11 cellular contexts compared by ENCODE assay signal in the genomic region with DNA sequence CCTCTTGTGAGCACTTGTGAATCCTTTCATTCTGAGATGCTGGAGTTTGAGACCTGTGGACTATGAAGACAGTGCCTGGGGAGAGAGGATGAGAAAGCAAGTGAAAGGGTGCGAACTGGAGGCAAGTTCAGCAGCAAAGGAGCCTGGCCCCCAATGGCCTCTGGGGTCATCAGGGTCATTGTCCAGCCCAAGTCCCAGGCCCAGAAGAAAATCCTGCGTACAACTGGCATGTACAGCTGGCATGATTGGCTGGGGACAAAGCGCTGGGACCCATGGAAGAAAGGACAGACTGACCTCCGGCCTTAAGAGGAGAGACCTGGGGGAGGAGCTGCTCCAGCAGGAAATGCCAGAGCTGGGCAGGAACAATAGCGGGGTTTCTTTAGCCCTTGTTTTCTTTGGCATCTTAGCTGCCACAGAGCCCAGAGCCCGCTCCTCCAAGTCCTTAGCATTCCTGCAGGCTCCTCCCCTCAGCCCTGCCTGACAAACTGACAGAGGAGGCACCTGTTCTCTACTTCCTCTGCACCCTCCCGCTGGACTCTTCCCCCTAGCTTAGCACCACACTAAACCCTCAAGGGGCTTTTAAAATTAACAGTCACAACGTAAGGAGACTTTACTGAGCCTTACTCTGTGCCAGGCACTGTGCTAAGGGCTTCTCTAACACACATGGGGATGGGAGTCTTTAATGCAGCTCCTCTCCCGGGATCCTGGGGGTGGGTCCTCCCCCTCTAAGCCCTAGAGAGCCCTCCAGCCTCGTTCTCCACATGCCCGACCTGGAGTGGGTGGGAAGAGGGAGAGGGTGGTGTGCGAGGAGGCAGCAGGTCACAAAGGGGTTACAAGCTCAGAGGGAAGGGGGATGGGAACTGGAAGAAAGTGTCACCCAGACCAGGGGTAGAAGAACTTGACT. TPM values are rescaled to one million over a fixed set of nuclear protein-coding genes. Genes with fewer than 3 reads are reported as not detected.
DNase-seq lines count a peak whose midpoint lies in the region; ATAC-seq, FAIRE-seq and TF ChIP-seq lines count a peak whose summit lies in the region.
"Had no signal": no experiment of that assay in that cellular context is flagged by ENCODE, and none has a peak within 500 bp of the region (broad histone marks: within the 10 kb centered on the region; RNA-seq: fewer than 3 reads in every experiment).

No MANE protein-coding gene starts in this region.

- H3K27ac ChIP-seq in SK-N-SH (ENCODE audit: low read depth in 2 of 2, low read length in 1 of 2) = 0 out of 4 replicates have a peak overlapping the region, but pooled peaks of 1 of the 2 experiments have one; percentile 18
- peak overlapping the region in 1 of 2 donors; percentile 23 for H3K27ac ChIP-seq in kidney (ENCODE audit: low read depth in 2 of 2, low read length in 2 of 2)
- H3K27ac ChIP-seq in upper lobe of right lung = no peak overlapping the region
- H3K27ac ChIP-seq: foreskin keratinocyte had no signal

- no peaks in the 10 kb centered on the region for H3K27me3 ChIP-seq in SK-N-SH (ENCODE audit: insufficient read depth)
- H3K27me3 ChIP-seq in upper lobe of right lung = peaks cover 54% of the 10 kb centered on the region

- H3K27ac Mint-ChIP-seq in activated naive CD4-positive, alpha-beta T cell treated with anti-CD3 and anti-CD28 coated beads, Interleukin-2, amount 50 U/mL, for 24 hours = no peak overlapping the region
- H3K27ac Mint-ChIP-seq: CD14-positive monocyte had no signal

- 67% methylated on average over 12 of the region's 12 CpGs for whole genome bisulfite sequencing in SK-N-SH (ENCODE audit: low lambda C conversion rate)

- no peaks in the 10 kb centered on the region for H3K9me2 ChIP-seq in SK-N-SH

- TF ChIP-seq EP300 in SK-N-SH (IDR thresholded peaks at IDR 0.05; ENCODE audit: borderline replicate concordance in 1 of 2, low read depth in 1 of 2, low read length in 1 of 2) = 0 out of 4 replicates have a peak, but pooled peaks of 1 of the 2 experiments have one; percentile 49

- intact Hi-C loops in kidney (cut with DNase I) (no loop called here), upper lobe of right lung (cut with DNase I) (no loop called here)

- CTCF ChIA-PET in SK-N-SH (lab: Yijun Ruan, JAX) = interaction anchor here (0.6 to 20.3 kb wide), 11 partner anchors 7 to 919 kb away, joined by 3 to 1401 read pairs (median 6); partner anchors contain the start of genes AQP2 and ASIC1

- H2AFZ ChIP-seq in SK-N-SH (ENCODE audit: low read depth) = peak overlapping the region; percentile 82; the same call in 1 of the 2 replicates

- POLR2A ChIA-PET in SK-N-SH (lab: Yijun Ruan, JAX) = no interaction called here

- peak overlapping the region; percentile 70 for H3K4me3 Mint-ChIP-seq in activated naive CD4-positive, alpha-beta T cell treated with anti-CD3 and anti-CD28 coated beads, Interleukin-2, amount 50 U/mL, for 24 hours

- peaks cover 7% of the 10 kb centered on the region for H3K4me1 Mint-ChIP-seq in activated naive CD4-positive, alpha-beta T cell treated with anti-CD3 and anti-CD28 coated beads, Interleukin-2, amount 50 U/mL, for 24 hours

- no peaks in the 10 kb centered on the region for H3F3A ChIP-seq in SK-N-SH (replicated peaks; ENCODE audit: insufficient read depth)

- H3K36me3 ChIP-seq in SK-N-SH (replicated peaks in 1 of 2; ENCODE audit: control insufficient read depth in 1 of 2, insufficient read depth in 2 of 2, low read length in 1 of 2) = no peaks in the 10 kb centered on the region
- no peaks in the 10 kb centered on the region for H3K36me3 ChIP-seq in kidney (ENCODE audit: control insufficient read depth in 1 of 2, insufficient read depth in 2 of 2, low read length in 2 of 2)
- H3K36me3 ChIP-seq in upper lobe of right lung = no peaks in the 10 kb centered on the region

- H3K4me2 ChIP-seq in SK-N-SH = peak overlapping the region; percentile 62

- H3K79me2 ChIP-seq in SK-N-SH (ENCODE audit: insufficient read depth) = no peaks in the 10 kb centered on the region

- H3K9me3 ChIP-seq in SK-N-SH (no peaks in the 10 kb centered on the region), kidney (ENCODE audit: control insufficient read depth in 1 of 2, low read length in 2 of 2) (no peaks in the 10 kb centered on the region), upper lobe of right lung (no peaks in the 10 kb centered on the region)

- H3K9ac ChIP-seq in SK-N-SH (no peak overlapping the region; the same call in 1 of the 2 replicates), kidney (ENCODE audit: low read length in 2 of 2) (no peak overlapping the region)

- peaks cover 54% of the 10 kb centered on the region for H3K27me3 Mint-ChIP-seq in activated naive CD4-positive, alpha-beta T cell treated with anti-CD3 and anti-CD28 coated beads, Interleukin-2, amount 50 U/mL, for 24 hours

- no peak for TF ChIP-seq CTCF in SK-N-SH (IDR thresholded peaks at IDR 0.05)
- no peak for TF ChIP-seq CTCF in kidney (IDR thresholded peaks at IDR 0.05; ENCODE audit: borderline replicate concordance, extremely low read depth, insufficient read depth)
- no peak for TF ChIP-seq CTCF in upper lobe of right lung (IDR thresholded peaks at IDR 0.05)

- H3K4me1 ChIP-seq in SK-N-SH (ENCODE audit: control insufficient read depth in 1 of 2, insufficient read depth in 2 of 2, low read depth in 1 of 2, low read length in 1 of 2) (peaks cover 3 to 19% of the 10 kb centered on the region in 2 experiments; a peak in 3 of 4 replicates), kidney (ENCODE audit: control insufficient read depth in 1 of 2, insufficient read depth in 1 of 2, low read depth in 1 of 2, low read length in 2 of 2) (peaks cover 2 to 4% of the 10 kb centered on the region in 2 donors), upper lobe of right lung (peaks cover 16% of the 10 kb centered on the region)

- no peaks in the 10 kb centered on the region for H3K36me3 Mint-ChIP-seq in activated naive CD4-positive, alpha-beta T cell treated with anti-CD3 and anti-CD28 coated beads, Interleukin-2, amount 50 U/mL, for 24 hours

- DNase-seq in activated naive CD4-positive, alpha-beta T cell treated with Interleukin-2 at 50 U/mL for 16 hours = no peak
- DNase-seq in SK-N-SH (no peak), kidney (peak; percentile 87), upper lobe of right lung (peak; percentile 78), NCI-H748 treated with DMSO at 0.1 percent for 48 hours (lab: John Stamatoyannopoulos, UW) (no peak), NCI-H2107 treated with DMSO at 0.1 percent for 48 hours (lab: John Stamatoyannopoulos, UW; ENCODE audit: unreplicated experiment) (no peak)
- DNase-seq: activated gamma-delta T cell, foreskin keratinocyte had no signal

- H3K4me3 ChIP-seq in SK-N-SH (ENCODE audit: low read depth in 2 of 2, low read length in 1 of 2) (no peak overlapping the region), kidney (ENCODE audit: low read length in 2 of 2) (no peak overlapping the region), upper lobe of right lung (no peak overlapping the region)

- ATAC-seq in upper lobe of right lung (peak; percentile 79), GM19351 (IDR thresholded peaks at IDR 0.05; ENCODE audit: unreplicated experiment) (no peak)
- ATAC-seq: foreskin keratinocyte had no signal

- no peak for TF ChIP-seq RAD21 in SK-N-SH (IDR thresholded peaks at IDR 0.05; ENCODE audit: low read length)

- H3K9me3 Mint-ChIP-seq in activated naive CD4-positive, alpha-beta T cell treated with anti-CD3 and anti-CD28 coated beads, Interleukin-2, amount 50 U/mL, for 24 hours = no peaks in the 10 kb centered on the region

- no peak for FAIRE-seq in kidney (lab: Jason Lieb, UNC)

- no peaks in the 10 kb centered on the region for H4K20me1 ChIP-seq in SK-N-SH (ENCODE audit: insufficient read depth)

TF ChIP-seq in SK-N-SH, 30 proteins besides CTCF, POLR2A, EP300 and RAD21 (continues in another document):
- TF ChIP-seq, protein P1, sequence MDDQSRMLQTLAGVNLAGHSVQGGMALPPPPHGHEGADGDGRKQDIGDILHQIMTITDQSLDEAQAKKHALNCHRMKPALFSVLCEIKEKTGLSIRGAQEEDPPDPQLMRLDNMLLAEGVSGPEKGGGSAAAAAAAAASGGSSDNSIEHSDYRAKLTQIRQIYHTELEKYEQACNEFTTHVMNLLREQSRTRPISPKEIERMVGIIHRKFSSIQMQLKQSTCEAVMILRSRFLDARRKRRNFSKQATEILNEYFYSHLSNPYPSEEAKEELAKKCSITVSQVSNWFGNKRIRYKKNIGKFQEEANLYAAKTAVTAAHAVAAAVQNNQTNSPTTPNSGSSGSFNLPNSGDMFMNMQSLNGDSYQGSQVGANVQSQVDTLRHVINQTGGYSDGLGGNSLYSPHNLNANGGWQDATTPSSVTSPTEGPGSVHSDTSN (IDR thresholded peaks at IDR 0.05) = no peak
- no peak for TF ChIP-seq GATA2 (CRISPR knock-in tag; IDR thresholded peaks at IDR 0.05)

RNA-seq across cellular contexts. Expression of gene AQP5, which starts 1.9 kb away (rescaled TPM):
- polyA plus RNA-seq in SK-N-SH (2012; rRNA removed) (0.08 and 0.10 TPM in 2 replicates), kidney (ENCODE audit: insufficient read depth, low read depth, low replicate concordance) (0.99 TPM)
- polyA plus RNA-seq in SK-N-SH (2012; cell fraction: cytosol; rRNA removed) = not detected in 2 replicates
- 0.06 TPM in 1 of 2 replicates, not detected in the other for polyA plus RNA-seq in SK-N-SH (2012; cell fraction: nucleus; rRNA removed)
- total RNA-seq in kidney (0.91 TPM), upper lobe of right lung (14.3 TPM)
- total RNA-seq: foreskin keratinocyte had no signal
- polyA plus RNA-seq: CD14-positive monocyte, foreskin keratinocyte had no signal

RNA-seq across cellular contexts. Expression of gene AQP2, which starts 9.3 kb away (rescaled TPM):
- polyA plus RNA-seq in SK-N-SH (2012; rRNA removed) = not detected in 2 replicates
- polyA plus RNA-seq in SK-N-SH (2012; cell fraction: cytosol; rRNA removed) = not detected in 2 replicates
- polyA plus RNA-seq in SK-N-SH (2012; cell fraction: nucleus; rRNA removed) = not detected in 2 replicates
- 122 TPM for total RNA-seq in kidney
- 666 TPM for polyA plus RNA-seq in kidney (ENCODE audit: insufficient read depth, low read depth, low replicate concordance)
- not detected for total RNA-seq in upper lobe of right lung
- total RNA-seq: foreskin keratinocyte had no signal
- polyA plus RNA-seq: CD14-positive monocyte, foreskin keratinocyte had no signal

RNA-seq across cellular contexts. Expression of gene AQP6, which starts 12.9 kb away (rescaled TPM):
- polyA plus RNA-seq in SK-N-SH (2012; rRNA removed) = 0.10 and 0.21 TPM in 2 replicates
- polyA plus RNA-seq in SK-N-SH (2012; cell fraction: cytosol; rRNA removed) = 0.04 and 0.09 TPM in 2 replicates
- polyA plus RNA-seq in SK-N-SH (2012; cell fraction: nucleus; rRNA removed) = 0.56 and 0.59 TPM in 2 replicates
- total RNA-seq in kidney = 12.0 TPM
- polyA plus RNA-seq in kidney (ENCODE audit: insufficient read depth, low read depth, low replicate concordance) = 74.1 TPM
- total RNA-seq in upper lobe of right lung = 0.35 TPM
- polyA plus RNA-seq: CD14-positive monocyte had no signal

RNA-seq across cellular contexts. Expression of gene FAIM2, which starts 56.1 kb away (rescaled TPM):
- polyA plus RNA-seq in SK-N-SH (2012; rRNA removed) (6.3 and 11.3 TPM in 2 replicates), kidney (ENCODE audit: insufficient read depth, low read depth, low replicate concordance) (1.3 TPM)
- 4.6 and 6.9 TPM in 2 replicates for polyA plus RNA-seq in SK-N-SH (2012; cell fraction: cytosol; rRNA removed)
- polyA plus RNA-seq in SK-N-SH (2012; cell fraction: nucleus; rRNA removed) = 3.7 and 4.8 TPM in 2 replicates
- total RNA-seq in kidney (5.5 TPM), upper lobe of right lung (1.2 TPM)
- total RNA-seq: foreskin keratinocyte had no signal
- polyA plus RNA-seq: CD14-positive monocyte, foreskin keratinocyte had no signal

Comparison
In these comparisons a context has a peak if more than half of its experiments do, and no peak if none do; other contexts are left out.
1. DNase-seq: peak in kidney (single experiment) and upper lobe of right lung (single experiment); none in activated naive CD4-positive, alpha-beta T cell treated with Interleukin-2 at 50 U/mL for 16 hours (single experiment), SK-N-SH (single experiment), NCI-H748 treated with DMSO at 0.1 percent for 48 hours (single experiment) and NCI-H2107 treated with DMSO at 0.1 percent for 48 hours (single experiment).
2. RNA of gene AQP2, which starts 9.3 kb away (total RNA-seq): 122 TPM in kidney (single experiment); not detected in upper lobe of right lung (single experiment); every median in the first group is over 100 times any median in the second.